In the genomic region with DNA sequence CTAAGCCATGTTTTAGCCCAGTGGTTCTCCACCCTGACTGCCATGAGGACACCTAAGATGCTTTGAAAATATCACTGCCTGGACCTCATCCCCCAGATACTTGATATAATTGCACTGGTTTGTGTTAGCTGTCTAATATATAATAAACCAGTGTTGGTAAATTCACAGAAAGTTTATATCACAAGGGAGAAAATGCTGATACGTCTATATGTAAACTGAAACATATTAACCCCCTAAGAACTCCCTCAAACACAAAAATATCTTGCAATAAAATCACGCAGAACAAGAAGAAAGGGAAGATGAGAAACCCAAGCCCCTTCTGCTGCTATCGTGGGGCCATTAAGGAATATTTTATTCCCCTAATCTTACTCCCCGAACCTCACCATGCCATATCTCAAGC, we compare ENCODE assay signal across 8 cellular contexts.
"Had no signal": no experiment of that assay in that cellular context is flagged by ENCODE, and none has a peak within 500 bp of the region (broad histone marks: within the 10 kb centered on the region; RNA-seq: fewer than 3 reads in every experiment).

No MANE protein-coding gene starts in this region.

- ATAC-seq: GM12878 had no signal

- FAIRE-seq: G401.6, GM12878, GM12891, GM12892, GM18507, GM19239 had no signal

- DNase-seq: GDM1, GF-D8 had no signal

- H3K4me3 ChIP-seq: GM12878 had no signal
